11 cellular contexts compared by ENCODE assay signal in the genomic region with DNA sequence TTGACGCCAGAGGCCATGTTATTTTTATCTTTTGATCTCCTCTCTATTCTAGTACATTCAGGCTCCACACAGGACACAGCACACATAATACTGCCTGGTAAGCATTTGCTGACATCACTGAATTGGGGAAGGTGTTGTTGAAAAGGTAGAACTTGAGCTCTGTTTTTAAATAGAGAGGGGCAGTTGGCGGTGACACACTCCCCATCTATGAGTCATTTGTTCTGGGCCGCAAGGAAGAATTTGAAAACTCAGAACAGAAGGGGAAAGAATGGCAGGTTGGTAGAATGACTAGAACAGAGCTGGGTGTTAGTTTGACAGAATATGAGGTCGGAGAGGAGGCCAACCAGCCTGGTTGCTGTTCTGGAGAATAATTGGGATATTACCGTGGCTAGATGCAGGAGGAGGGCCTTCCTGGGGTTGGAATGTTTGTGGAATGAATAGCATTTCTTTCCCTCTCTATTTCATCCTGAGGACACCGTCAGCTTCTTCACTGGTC. TPM values are rescaled to one million over a fixed set of nuclear protein-coding genes. Genes with fewer than 3 reads are reported as not detected.
A peak's percentile ranks its signal among the peaks of the same experiment; 100 is the strongest.
DNase-seq lines count a peak whose midpoint lies in the region; ATAC-seq, FAIRE-seq and TF ChIP-seq lines count a peak whose summit lies in the region.
"Had no signal": no experiment of that assay in that cellular context is flagged by ENCODE, and none has a peak within 500 bp of the region (broad histone marks: within the 10 kb centered on the region; RNA-seq: fewer than 3 reads in every experiment).

No MANE protein-coding gene starts in this region.

- H3K4me3 ChIP-seq in thoracic aorta = no peak overlapping the region
- H3K4me3 ChIP-seq: BLaER1 had no signal

- H3K27ac ChIP-seq in VCaP (peak overlapping the region; percentile 34), thoracic aorta (peak overlapping the region; percentile 81 to 83)
- H3K27ac ChIP-seq: BLaER1 had no signal

- CTCF ChIA-PET in activated CD8-positive, alpha-beta T cell treated with anti-CD3 and anti-CD28 coated beads for 36 hours (lab: Charles Lee) = no interaction called here
- CTCF ChIA-PET in activated CD8-positive, alpha-beta T cell treated with anti-CD3 and anti-CD28 coated beads, Interleukin-2, amount 10 ng/mL, durations not matched to agents 7 days and 5 days (lab: Charles Lee) = interaction anchor here (1.0 to 1.1 kb wide), 2 partner anchors 11 to 63 kb away, joined by 3 to 4 read pairs; no protein-coding TSS in a partner anchor

- ATAC-seq in activated CD8-positive, alpha-beta T cell treated with anti-CD3 and anti-CD28 coated beads for 36 hours = peak; percentile 42
- ATAC-seq in activated CD8-positive, alpha-beta T cell treated with anti-CD3 and anti-CD28 coated beads, Interleukin-2, amount 10 ng/mL, durations not matched to agents 7 days and 5 days = no peak
- ATAC-seq in thoracic aorta (ENCODE audit: insufficient number of reproducible peaks, low FRiP score, low read depth) (peak; percentile 41), GM18907 (IDR thresholded peaks at IDR 0.05; ENCODE audit: unreplicated experiment) (no peak)

- no peak for TF ChIP-seq CTCF in activated CD8-positive, alpha-beta T cell treated with anti-CD3 and anti-CD28 coated beads for 36 hours (IDR thresholded peaks at IDR 0.05)
- TF ChIP-seq CTCF in VCaP (conservative IDR thresholded peaks at IDR 0.05) (no peak), thoracic aorta (IDR thresholded peaks at IDR 0.05) (no peak)

- no peaks in the 10 kb centered on the region for H3K27me3 ChIP-seq in thoracic aorta (replicated peaks; ENCODE audit: insufficient read depth)
- H3K27me3 ChIP-seq: BLaER1 had no signal

- intact Hi-C loops in activated CD8-positive, alpha-beta T cell treated with anti-CD3 and anti-CD28 coated beads for 36 hours (cut with micrococcal nuclease) = no loop called here

- H3K4me1 ChIP-seq in thoracic aorta (ENCODE audit: control insufficient read depth in 1 of 2, low read depth in 2 of 2) = peaks cover 35 to 59% of the 10 kb centered on the region in 2 donors
- H3K4me1 ChIP-seq: BLaER1 had no signal

- POLR2A ChIA-PET in activated CD8-positive, alpha-beta T cell treated with anti-CD3 and anti-CD28 coated beads for 36 hours (lab: Charles Lee) = no interaction called here
- POLR2A ChIA-PET in activated CD8-positive, alpha-beta T cell treated with anti-CD3 and anti-CD28 coated beads, Interleukin-2, amount 10 ng/mL, durations not matched to agents 7 days and 5 days (lab: Charles Lee) = no interaction called here

- H3K9me3 Mint-ChIP-seq in activated CD8-positive, alpha-beta T cell treated with anti-CD3 and anti-CD28 coated beads for 36 hours = no peaks in the 10 kb centered on the region
- no peaks in the 10 kb centered on the region for H3K9me3 Mint-ChIP-seq in activated CD8-positive, alpha-beta T cell treated with anti-CD3 and anti-CD28 coated beads, Interleukin-2, amount 10 ng/mL, durations not matched to agents 7 days and 5 days (ENCODE audit: insufficient read depth)

- H3K27me3 Mint-ChIP-seq in activated CD8-positive, alpha-beta T cell treated with anti-CD3 and anti-CD28 coated beads for 36 hours = peaks cover 2% of the 10 kb centered on the region
- H3K27me3 Mint-ChIP-seq in activated CD8-positive, alpha-beta T cell treated with anti-CD3 and anti-CD28 coated beads, Interleukin-2, amount 10 ng/mL, durations not matched to agents 7 days and 5 days (ENCODE audit: low read depth) = peaks cover 7% of the 10 kb centered on the region

- H3K36me3 Mint-ChIP-seq in activated CD8-positive, alpha-beta T cell treated with anti-CD3 and anti-CD28 coated beads for 36 hours (ENCODE audit: low read depth) = no peaks in the 10 kb centered on the region
- H3K36me3 Mint-ChIP-seq in activated CD8-positive, alpha-beta T cell treated with anti-CD3 and anti-CD28 coated beads, Interleukin-2, amount 10 ng/mL, durations not matched to agents 7 days and 5 days (ENCODE audit: low read depth) = no peaks in the 10 kb centered on the region

- DNase-seq in activated CD8-positive, alpha-beta T cell treated with anti-CD3 and anti-CD28 coated beads for 36 hours = no peak
- DNase-seq in activated CD8-positive, alpha-beta T cell treated with anti-CD3 and anti-CD28 coated beads, Interleukin-2, amount 10 ng/mL, durations not matched to agents 7 days and 5 days = no peak
- DNase-seq in thoracic aorta (ENCODE audit: low spot score) (no peak), NCI-H345 treated with DMSO at 0.1 percent for 48 hours (lab: John Stamatoyannopoulos, UW; ENCODE audit: unreplicated experiment) (no peak), middle frontal gyrus (ENCODE audit: extremely low spot score, low spot score) (no peak)
- DNase-seq: posterior cingulate gyrus had no signal

- H3K27ac Mint-ChIP-seq in activated CD8-positive, alpha-beta T cell treated with anti-CD3 and anti-CD28 coated beads for 36 hours = no peak overlapping the region
- H3K27ac Mint-ChIP-seq in activated CD8-positive, alpha-beta T cell treated with anti-CD3 and anti-CD28 coated beads, Interleukin-2, amount 10 ng/mL, durations not matched to agents 7 days and 5 days = no peak overlapping the region

- H3K4me1 Mint-ChIP-seq in activated CD8-positive, alpha-beta T cell treated with anti-CD3 and anti-CD28 coated beads for 36 hours (ENCODE audit: low read depth) = no peaks in the 10 kb centered on the region
- H3K4me1 Mint-ChIP-seq in activated CD8-positive, alpha-beta T cell treated with anti-CD3 and anti-CD28 coated beads, Interleukin-2, amount 10 ng/mL, durations not matched to agents 7 days and 5 days (ENCODE audit: low read depth) = no peaks in the 10 kb centered on the region

- no peaks in the 10 kb centered on the region for H3K36me3 ChIP-seq in thoracic aorta
- H3K36me3 ChIP-seq: BLaER1 had no signal

- H3K9me3 ChIP-seq in thoracic aorta = no peaks in the 10 kb centered on the region
- H3K9me3 ChIP-seq: BLaER1 had no signal

- no peak overlapping the region for H3K4me3 Mint-ChIP-seq in activated CD8-positive, alpha-beta T cell treated with anti-CD3 and anti-CD28 coated beads for 36 hours
- no peak overlapping the region for H3K4me3 Mint-ChIP-seq in activated CD8-positive, alpha-beta T cell treated with anti-CD3 and anti-CD28 coated beads, Interleukin-2, amount 10 ng/mL, durations not matched to agents 7 days and 5 days

- peak; percentile 93 for FAIRE-seq in islet of Langerhans (lab: Jason Lieb, UNC)
- FAIRE-seq: HTR-8/SVneo had no signal

RNA-seq across cellular contexts. Expression of a gene that starts 52.1 kb away (rescaled TPM):
- total RNA-seq in activated CD8-positive, alpha-beta T cell treated with anti-CD3 and anti-CD28 coated beads for 36 hours = 1 to 10 TPM; 1.6 to 2.2 TPM
- under 1 TPM in 1 of 2 experiments, not detected in 1; 0.21 TPM for total RNA-seq in activated CD8-positive, alpha-beta T cell treated with anti-CD3 and anti-CD28 coated beads, Interleukin-2, amount 10 ng/mL, durations not matched to agents 7 days and 5 days
- 100 to 1,000 TPM; 101 to 158 TPM for total RNA-seq in thoracic aorta

Comparison
In these comparisons a context has a peak if more than half of its experiments do, and no peak if none do; other contexts are left out.
1. ATAC-seq: peak in activated CD8-positive, alpha-beta T cell treated with anti-CD3 and anti-CD28 coated beads for 36 hours (single experiment) and thoracic aorta (single experiment); none in activated CD8-positive, alpha-beta T cell treated with anti-CD3 and anti-CD28 coated beads, Interleukin-2, amount 10 ng/mL, durations not matched to agents 7 days and 5 days (single experiment) and GM18907 (single experiment).
2. RNA of a gene that starts 52.1 kb away (total RNA-seq): 101 to 158 TPM in thoracic aorta; 1.6 to 2.2 TPM in activated CD8-positive, alpha-beta T cell treated with anti-CD3 and anti-CD28 coated beads for 36 hours and 0.21 TPM in activated CD8-positive, alpha-beta T cell treated with anti-CD3 and anti-CD28 coated beads, Interleukin-2, amount 10 ng/mL, durations not matched to agents 7 days and 5 days; every median in the first group is over 10 times any median in the second.